ENCODE assay signal across 9 cellular contexts in the genomic region with DNA sequence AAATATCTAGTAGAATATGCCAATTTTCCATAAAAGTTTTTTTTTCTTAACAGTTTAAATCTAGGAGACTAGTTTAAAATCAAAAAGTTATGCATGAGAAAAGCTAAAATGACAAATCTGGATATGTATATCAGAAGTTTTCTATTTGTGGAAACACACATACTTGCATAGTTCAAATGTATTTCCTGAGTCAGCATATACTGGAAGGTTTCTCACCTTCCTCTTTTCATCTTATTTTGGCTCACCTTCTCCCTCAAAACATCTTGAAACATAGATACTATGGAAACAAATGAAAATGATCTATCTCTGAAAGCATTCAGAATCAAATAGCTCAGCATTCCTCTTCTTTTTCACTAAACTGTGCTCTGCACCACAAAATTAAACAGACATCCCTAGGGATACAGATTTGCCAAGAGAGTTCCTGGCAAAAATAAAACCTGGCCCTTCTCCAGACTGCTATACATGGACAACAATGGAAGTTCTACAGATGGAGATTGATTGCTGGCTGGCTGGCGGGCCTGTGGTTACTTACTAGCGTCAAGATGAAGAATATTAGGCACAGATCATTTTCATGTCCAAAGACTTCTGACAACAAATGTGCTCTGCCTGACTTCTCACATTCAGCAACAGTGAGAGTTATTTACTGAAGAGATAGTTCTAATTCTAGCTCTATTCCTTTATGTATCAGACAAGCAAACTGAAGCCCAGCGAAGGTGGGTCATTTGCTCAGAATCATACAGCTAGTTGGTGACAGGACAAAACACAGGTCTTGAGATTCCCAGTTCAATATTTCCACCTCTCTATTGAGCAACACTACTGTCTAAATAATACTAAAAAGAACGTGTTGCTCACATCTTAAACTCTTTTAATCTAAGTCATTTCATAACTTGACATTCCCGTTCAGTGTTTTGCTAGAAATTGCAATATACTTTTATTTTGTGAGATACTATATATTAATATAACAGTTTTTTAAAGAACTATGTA. TPM values are rescaled to one million over a fixed set of nuclear protein-coding genes. Genes with fewer than 3 reads are reported as not detected.
A peak's percentile ranks its signal among the peaks of the same experiment; 100 is the strongest.
DNase-seq lines count a peak whose midpoint lies in the region; ATAC-seq and TF ChIP-seq lines count a peak whose summit lies in the region.
"Had no signal": no experiment of that assay in that cellular context is flagged by ENCODE, and none has a peak within 500 bp of the region (broad histone marks: within the 10 kb centered on the region; RNA-seq: fewer than 3 reads in every experiment).

No MANE protein-coding gene starts in this region.

- no peaks in the 10 kb centered on the region for H3K9me3 Mint-ChIP-seq in nephron progenitor cell

- no peaks in the 10 kb centered on the region for H3K27me3 Mint-ChIP-seq in nephron progenitor cell (ENCODE audit: low read depth, poor library complexity)

- TF ChIP-seq CTCF in BE2C (IDR thresholded peaks at IDR 0.05; ENCODE audit: low read depth, low read length) = no peak
- no peak for TF ChIP-seq CTCF in nephron progenitor cell (IDR thresholded peaks at IDR 0.05)

- H3K27ac ChIP-seq in muscle layer of duodenum (ENCODE audit: low read length) = peak overlapping the region; percentile 67

- H3K36me3 Mint-ChIP-seq in nephron progenitor cell (ENCODE audit: low read depth) = no peaks in the 10 kb centered on the region

- no peak overlapping the region for H3K4me3 Mint-ChIP-seq in nephron progenitor cell

- peaks cover 6% of the 10 kb centered on the region for H3K4me1 Mint-ChIP-seq in nephron progenitor cell

- H3K9me3 ChIP-seq in BE2C (no peaks in the 10 kb centered on the region), muscle layer of duodenum (ENCODE audit: control insufficient read depth in 1 of 2, low read length in 2 of 2) (no peaks in the 10 kb centered on the region)
- H3K9me3 ChIP-seq: tibial nerve had no signal

- ATAC-seq in GM18519 (IDR thresholded peaks at IDR 0.05; ENCODE audit: low FRiP score, unreplicated experiment) (no peak), GM18517 (IDR thresholded peaks at IDR 0.05; ENCODE audit: unreplicated experiment) (no peak)

- H3K36me3 ChIP-seq in BE2C (no peaks in the 10 kb centered on the region), muscle layer of duodenum (ENCODE audit: control insufficient read depth in 1 of 2, insufficient read depth in 2 of 2, low read length in 2 of 2) (no peaks in the 10 kb centered on the region)
- H3K36me3 ChIP-seq: tibial nerve had no signal

- DNase-seq in BE2C (peak; percentile 79), NCI-H2171 (lab: John Stamatoyannopoulos, UW) (peak; percentile 84), cerebellum (ENCODE audit: low spot score) (peak; percentile 78), nephron progenitor cell (no peak)
- DNase-seq in activated naive CD4-positive, alpha-beta T cell treated with anti-CD3 and anti-CD28 coated beads, Interleukin-2, amount 50 U/mL, for 16 hours = no peak

- H3K4me3 ChIP-seq in BE2C (ENCODE audit: low read depth, low read length) = peak overlapping the region; percentile 30
- no peak overlapping the region for H3K4me3 ChIP-seq in muscle layer of duodenum (ENCODE audit: low read depth in 1 of 2, low read length in 2 of 2)
- H3K4me3 ChIP-seq: tibial nerve had no signal

- H3K4me1 ChIP-seq in BE2C (no peaks in the 10 kb centered on the region; the same call in 1 of the 2 replicates), muscle layer of duodenum (ENCODE audit: control insufficient read depth in 1 of 2, insufficient read depth in 2 of 2, low read length in 2 of 2) (peaks cover 0 to 19% of the 10 kb centered on the region in 2 donors)

- H3K27me3 ChIP-seq in BE2C = no peaks in the 10 kb centered on the region
- no peaks in the 10 kb centered on the region for H3K27me3 ChIP-seq in muscle layer of duodenum (ENCODE audit: low read depth, low read length)
- H3K27me3 ChIP-seq: tibial nerve had no signal

- no peak overlapping the region for H3K27ac Mint-ChIP-seq in nephron progenitor cell

RNA-seq across cellular contexts. Expression of a gene that starts 26.6 kb away (rescaled TPM):
- polyA plus RNA-seq in BE2C (2012; ENCODE audit: insufficient read depth, insufficient read length, low read depth) = 1.4 TPM
- 14.2 TPM for total RNA-seq in cerebellum

Comparison
In these comparisons a context has a peak if more than half of its experiments do, and no peak if none do; other contexts are left out.
1. DNase-seq: peak in BE2C (single experiment), NCI-H2171 (single experiment) and cerebellum (single experiment); none in activated naive CD4-positive, alpha-beta T cell treated with anti-CD3 and anti-CD28 coated beads, Interleukin-2, amount 50 U/mL, for 16 hours (single experiment) and nephron progenitor cell (single experiment).